Comparison of ENCODE assay signal across 18 cellular contexts in the genomic region with DNA sequence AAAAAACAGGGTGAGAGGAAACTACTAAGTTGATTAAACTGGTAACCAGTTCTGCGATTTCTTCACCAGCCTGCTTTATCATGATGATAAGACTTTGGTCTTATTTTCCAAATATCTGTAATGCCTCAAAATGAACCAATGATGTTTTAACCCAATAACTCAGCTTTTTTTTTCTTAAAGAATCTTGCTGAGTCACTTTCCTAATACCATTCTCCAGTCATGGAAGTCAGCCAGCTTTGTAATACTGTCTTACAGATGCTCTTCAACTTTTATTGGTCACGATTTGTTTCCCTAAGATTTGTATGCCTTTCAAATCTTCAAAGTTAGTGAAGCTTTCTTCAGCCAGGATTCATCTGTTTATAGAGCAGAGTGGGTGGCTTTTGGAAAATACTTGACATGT. TPM values are rescaled to one million over a fixed set of nuclear protein-coding genes. Genes with fewer than 3 reads are reported as not detected.
DNase-seq lines count a peak whose midpoint lies in the region; ATAC-seq and TF ChIP-seq lines count a peak whose summit lies in the region.
"Had no signal": no experiment of that assay in that cellular context is flagged by ENCODE, and none has a peak within 500 bp of the region (broad histone marks: within the 10 kb centered on the region; RNA-seq: fewer than 3 reads in every experiment).

No MANE protein-coding gene starts in this region.

- no peak for TF ChIP-seq CTCF in HCT116 (IDR thresholded peaks at IDR 0.05 in 2 of 3, conservative IDR thresholded peaks at IDR 0.05 in 1 of 3; ENCODE audit: borderline replicate concordance in 1 of 3, insufficient read depth in 1 of 3, low read depth in 2 of 3, low read length in 2 of 3)
- TF ChIP-seq CTCF in astrocyte of the spinal cord (IDR thresholded peaks at IDR 0.05; ENCODE audit: low read depth, low read length) = no peak
- TF ChIP-seq CTCF in hepatocyte (IDR thresholded peaks at IDR 0.05; ENCODE audit: poor library complexity) = no peak
- TF ChIP-seq CTCF in adrenal gland (IDR thresholded peaks at IDR 0.05) = no peak

- ATAC-seq in HCT116 = no peak
- ATAC-seq in HG03342 (IDR thresholded peaks at IDR 0.05; ENCODE audit: unreplicated experiment) = no peak
- ATAC-seq in stimulated activated memory B cell treated with anti-CD40 and anti-IgM and Interleukin-4, amounts not matched to agents 10 μg/mL and 1 μg/mL and 100 μg/mL, for 72 hours = no peak
- ATAC-seq: activated T-helper 17 cell treated with anti-CD3 and anti-CD28 coated beads, Interleukin-2, amount 50 U/mL, for 72 hours had no signal

- H3K27ac ChIP-seq in ACC112 (ENCODE audit: low read depth, low read length) (peak overlapping the region; percentile 47), HCT116 (ENCODE audit: low read depth, low read length) (no peak overlapping the region), hepatocyte (no peak overlapping the region), adrenal gland (no peak overlapping the region)
- H3K27ac ChIP-seq: left ventricle myocardium inferior had no signal

- H3K36me3 Mint-ChIP-seq in stimulated activated memory B cell treated with anti-CD40 and anti-IgM and Interleukin-4, amounts not matched to agents 10 μg/mL and 1 μg/mL and 100 μg/mL, for 72 hours = no peaks in the 10 kb centered on the region

- H3K4me3 ChIP-seq in ACC112 (ENCODE audit: low read depth, low read length) (no peak overlapping the region), HCT116 (replicated peaks in 1 of 2; ENCODE audit: low read depth in 1 of 2, low read length in 2 of 2) (no peak overlapping the region), astrocyte of the spinal cord (ENCODE audit: low read depth, low read length) (no peak overlapping the region), hepatocyte (no peak overlapping the region), adrenal gland (no peak overlapping the region)
- H3K4me3 ChIP-seq: left ventricle myocardium inferior had no signal

- H3K9ac ChIP-seq in HCT116 (ENCODE audit: low read length) = no peak overlapping the region

- H3K27me3 ChIP-seq in ACC112 (ENCODE audit: insufficient read depth, low read length) = no peaks in the 10 kb centered on the region
- no peaks in the 10 kb centered on the region for H3K27me3 ChIP-seq in HCT116 (ENCODE audit: insufficient read depth, low read length)
- H3K27me3 ChIP-seq in hepatocyte = no peaks in the 10 kb centered on the region
- H3K27me3 ChIP-seq in adrenal gland = no peaks in the 10 kb centered on the region
- H3K27me3 ChIP-seq: BE2C had no signal

- H4K20me1 ChIP-seq in HCT116 (ENCODE audit: insufficient read depth) (no peaks in the 10 kb centered on the region), hepatocyte (ENCODE audit: insufficient read depth, poor library complexity, severe bottlenecking) (no peaks in the 10 kb centered on the region)

- intact Hi-C loops in HCT116 (cut with micrococcal nuclease) = loop anchor here (10.0 kb wide), 1 partner anchor 430 kb away; no protein-coding TSS in a partner anchor
- intact Hi-C loops in adrenal gland (cut with DNase I) = loop anchor here in 1 of 2 donors (5.0 kb wide), 1 partner anchor 818 kb away; no protein-coding TSS in a partner anchor

- no peak overlapping the region for H3K4me3 Mint-ChIP-seq in stimulated activated memory B cell treated with anti-CD40 and anti-IgM and Interleukin-4, amounts not matched to agents 10 μg/mL and 1 μg/mL and 100 μg/mL, for 72 hours
- H3K4me3 Mint-ChIP-seq: activated T-helper 17 cell treated with anti-CD3 and anti-CD28 coated beads, Interleukin-2, amount 50 U/mL, for 72 hours; neural crest cell; T-helper 1 cell treated with Interleukin-12 subunit alpha and Interleukin-12 subunit beta and Interleukin-4 antibody, amounts not matched to agents 30 μg/mL and 1 μg/mL, for 36 hours had no signal

- peaks cover 6% of the 10 kb centered on the region for H3K4me1 Mint-ChIP-seq in stimulated activated memory B cell treated with anti-CD40 and anti-IgM and Interleukin-4, amounts not matched to agents 10 μg/mL and 1 μg/mL and 100 μg/mL, for 72 hours
- H3K4me1 Mint-ChIP-seq: activated T-helper 17 cell treated with anti-CD3 and anti-CD28 coated beads, Interleukin-2, amount 50 U/mL, for 72 hours; neural crest cell had no signal

- 62% methylated on average over 2 of the region's 2 CpGs for WGBS in hepatocyte (ENCODE audit: low lambda C conversion rate, missing lambda C conversion rate)
- WGBS in adrenal gland, 4 donors = 47 to 61% (median 54%) methylated on average over 2 of the region's 2 CpGs

- no peaks in the 10 kb centered on the region for H3K9me3 ChIP-seq in HCT116 (ENCODE audit: control insufficient read depth in 1 of 2, insufficient read depth in 1 of 2, low read depth in 1 of 2, low read length in 2 of 2)
- no peaks in the 10 kb centered on the region for H3K9me3 ChIP-seq in hepatocyte (ENCODE audit: low read depth)
- H3K9me3 ChIP-seq in adrenal gland (replicated peaks in 1 of 3) = no peaks in the 10 kb centered on the region
- H3K9me3 ChIP-seq: BE2C, left ventricle myocardium inferior had no signal

- no TSS peak for BruUV-seq in HCT116 (replicated peaks; lab: Mats Ljungman, UMichigan)

- H3K27ac Mint-ChIP-seq in stimulated activated memory B cell treated with anti-CD40 and anti-IgM and Interleukin-4, amounts not matched to agents 10 μg/mL and 1 μg/mL and 100 μg/mL, for 72 hours = no peak overlapping the region
- H3K27ac Mint-ChIP-seq: activated T-helper 17 cell treated with anti-CD3 and anti-CD28 coated beads, Interleukin-2, amount 50 U/mL, for 72 hours; T-helper 1 cell treated with Interleukin-12 subunit alpha and Interleukin-12 subunit beta and Interleukin-4 antibody, amounts not matched to agents 30 μg/mL and 1 μg/mL, for 36 hours had no signal

- H3K9me3 Mint-ChIP-seq in stimulated activated memory B cell treated with anti-CD40 and anti-IgM and Interleukin-4, amounts not matched to agents 10 μg/mL and 1 μg/mL and 100 μg/mL, for 72 hours = no peaks in the 10 kb centered on the region
- H3K9me3 Mint-ChIP-seq: activated T-helper 17 cell treated with anti-CD3 and anti-CD28 coated beads, Interleukin-2, amount 50 U/mL, for 72 hours; neural crest cell; T-helper 1 cell treated with Interleukin-12 subunit alpha and Interleukin-12 subunit beta and Interleukin-4 antibody, amounts not matched to agents 30 μg/mL and 1 μg/mL, for 36 hours had no signal

- CTCF ChIA-PET in HCT116 (lab: Charles Lee) = no interaction called here

- H3K4me2 ChIP-seq in HCT116 (ENCODE audit: low read length) = no peak overlapping the region
- peak overlapping the region; percentile 5 for H3K4me2 ChIP-seq in hepatocyte

- RAD21 ChIA-PET in HCT116 (lab: Charles Lee; ENCODE audit: low non-redundant PET in 1 of 2, low total read pairs in 2 of 2, uncharacterized antibody in 2 of 2, unreplicated experiment in 2 of 2) = no interaction called here

- H3K9me2 ChIP-seq in HCT116 (ENCODE audit: insufficient read depth) (no peaks in the 10 kb centered on the region), hepatocyte (replicated peaks; ENCODE audit: insufficient read depth) (no peaks in the 10 kb centered on the region)

- no peak for TF ChIP-seq RAD21 in HCT116 (IDR thresholded peaks at IDR 0.05; ENCODE audit: low read depth)

- H3K79me2 ChIP-seq in ACC112 (ENCODE audit: control insufficient read depth, insufficient read depth, low read length, unreplicated experiment) (no peaks in the 10 kb centered on the region), HCT116 (ENCODE audit: insufficient read depth, low read length) (no peaks in the 10 kb centered on the region), hepatocyte (no peaks in the 10 kb centered on the region)

- H3K4me1 ChIP-seq in ACC112 (ENCODE audit: control insufficient read depth, insufficient read depth, low read length, unreplicated experiment) (peaks cover 12% of the 10 kb centered on the region), HCT116 (ENCODE audit: control insufficient read depth in 1 of 2, insufficient read depth in 2 of 2, low read length in 2 of 2) (peaks cover 0 to 10% of the 10 kb centered on the region in 2 experiments; a peak in 1 of 4 replicates), hepatocyte (ENCODE audit: insufficient read depth) (peaks cover 4% of the 10 kb centered on the region), adrenal gland (replicated peaks in 1 of 2) (no peaks in the 10 kb centered on the region)
- H3K4me1 ChIP-seq: BE2C, left ventricle myocardium inferior had no signal

- peaks cover 19% of the 10 kb centered on the region for H3K27me3 Mint-ChIP-seq in stimulated activated memory B cell treated with anti-CD40 and anti-IgM and Interleukin-4, amounts not matched to agents 10 μg/mL and 1 μg/mL and 100 μg/mL, for 72 hours

- no peak for DNase-seq in HCT116 (ENCODE audit: low read depth, low spot score)
- peak; percentile 86 for DNase-seq in astrocyte of the spinal cord (ENCODE audit: low read depth, low spot score)
- peak; percentile 47 for DNase-seq in hepatocyte (ENCODE audit: low spot score)
- DNase-seq in adrenal gland = no peak
- no peak for DNase-seq in C1 segment of cervical spinal cord (lab: John Stamatoyannopoulos, UW)
- DNase-seq: activated CD4-positive, alpha-beta T cell treated with anti-CD3 and anti-CD28 coated beads, Interleukin-2, amount 50 U/mL, for 1 hour; BE2C; cerebellar nuclear complex; Karpas-422; left ventricle myocardium inferior; NCI-H2029 had no signal

- no peaks in the 10 kb centered on the region for H3K36me3 ChIP-seq in ACC112 (ENCODE audit: insufficient read depth, low read length)
- no peaks in the 10 kb centered on the region for H3K36me3 ChIP-seq in HCT116 (ENCODE audit: control insufficient read depth in 1 of 2, insufficient read depth in 2 of 2, low read length in 2 of 2)
- H3K36me3 ChIP-seq in hepatocyte (replicated peaks; ENCODE audit: insufficient read depth, low read depth) = no peaks in the 10 kb centered on the region
- H3K36me3 ChIP-seq in adrenal gland (replicated peaks in 1 of 2) = no peaks in the 10 kb centered on the region
- H3K36me3 ChIP-seq: BE2C, left ventricle myocardium inferior had no signal

- in situ Hi-C loops in astrocyte of the spinal cord (cut with HindIII; ENCODE audit: low sequenced_read_pairs) = no loop called here

- POLR2A ChIA-PET in HCT116 (lab: Charles Lee) = no interaction called here

- peak overlapping the region; percentile 61 for H2AFZ ChIP-seq in ACC112 (ENCODE audit: low read length, unreplicated experiment)
- H2AFZ ChIP-seq in HCT116 (ENCODE audit: low read depth, low read length, poor library complexity, severe bottlenecking) = peak overlapping the region; percentile 0
- H2AFZ ChIP-seq in hepatocyte = no peak overlapping the region

- TF ChIP-seq POLR2A in HCT116 (IDR thresholded peaks at IDR 0.05; ENCODE audit: borderline replicate concordance, extremely low read depth, insufficient read depth, insufficient read length) (no peak), adrenal gland (IDR thresholded peaks at IDR 0.05) (no peak)

TF ChIP-seq in HCT116, 20 proteins besides CTCF, POLR2A, EP300 and RAD21 (continues in another document):
- TF ChIP-seq TCF7L2 (IDR thresholded peaks at IDR 0.05; ENCODE audit: borderline replicate concordance, extremely low read depth, insufficient read depth, insufficient read length) = no peak
- no peak for TF ChIP-seq EZH2 (IDR thresholded peaks at IDR 0.05)
- TF ChIP-seq ZFX (IDR thresholded peaks at IDR 0.05) = no peak
- TF ChIP-seq ELF1 (IDR thresholded peaks at IDR 0.05; ENCODE audit: borderline replicate concordance, low read depth) = no peak

RNA-seq across cellular contexts. Expression of gene SMIM21, which starts 47.7 kb away (rescaled TPM):
- total RNA-seq in HCT116 (2021; ENCODE audit: unreplicated experiment) (not detected), hepatocyte (not detected in 2 replicates), adrenal gland (not detected)
- polyA plus RNA-seq in HCT116 (2012) = not detected in 2 replicates
- polyA plus RNA-seq in hepatocyte (not detected in 2 replicates), adrenal gland (not detected)
- total RNA-seq: activated T-helper 17 cell treated with anti-CD3 and anti-CD28 coated beads, Interleukin-2, amount 50 U/mL, for 72 hours; left ventricle myocardium inferior; neural crest cell; urinary bladder had no signal
- polyA plus RNA-seq: urinary bladder had no signal

Comparison
In these comparisons a context has a peak if more than half of its experiments do, and no peak if none do; other contexts are left out.
1. DNase-seq: peak in astrocyte of the spinal cord (single experiment) and hepatocyte (single experiment); none in HCT116 (single experiment), adrenal gland (0 of 7) and C1 segment of cervical spinal cord (0 of 14).